In genomic region chr17:1179112-1179634, GRCh38 we compare ENCODE assay signal across 9 cellular contexts. TPM values are rescaled to one million over a fixed set of nuclear protein-coding genes. Genes with fewer than 3 reads are reported as not detected.
DNase-seq lines count a peak whose midpoint lies in the region; ATAC-seq and TF ChIP-seq lines count a peak whose summit lies in the region.
"Had no signal": no experiment of that assay in that cellular context is flagged by ENCODE, and none has a peak within 500 bp of the region (broad histone marks: within the 10 kb centered on the region; RNA-seq: fewer than 3 reads in every experiment).

No MANE protein-coding gene starts in this region.

- TF ChIP-seq POLR2A in breast epithelium (IDR thresholded peaks at IDR 0.05): no peak

- H3K79me1 ChIP-seq in mesenchymal stem cell (replicated peaks; ENCODE audit: low read length, poor library complexity, severe bottlenecking): peaks cover 11% of the 10 kb centered on the region

- TF ChIP-seq CTCF in breast epithelium (IDR thresholded peaks at IDR 0.05): no peak

- peak overlapping the region; percentile 86 for H3K4me2 ChIP-seq in mesenchymal stem cell (ENCODE audit: low read length, poor library complexity, severe bottlenecking)

- H3K14ac ChIP-seq in mesenchymal stem cell (ENCODE audit: low read length in 2 of 2): peak overlapping the region in 1 of 2 experiments; percentile 64

- peak overlapping the region; percentile 83 for H3K9ac ChIP-seq in mesenchymal stem cell (ENCODE audit: low read length)

- H3K27ac ChIP-seq in breast epithelium: peak overlapping the region; percentile 81 to 93
- H3K27ac ChIP-seq in mesenchymal stem cell (ENCODE audit: low read length, poor library complexity, severe bottlenecking): no peak overlapping the region
- no peak overlapping the region for H3K27ac ChIP-seq in urinary bladder (ENCODE audit: low read depth)

- peak; percentile 72 for DNase-seq in Right ventricle myocardium inferior (ENCODE audit: missing footprints)
- DNase-seq in cardiac septum (ENCODE audit: low spot score): no peak
- no peak for DNase-seq in breast epithelium (ENCODE audit: low spot score in 2 of 2)
- DNase-seq in mesenchymal stem cell: no peak
- no peak for DNase-seq in SW480 (ENCODE audit: low spot score)
- DNase-seq in ecto neural progenitor cell (ENCODE audit: low spot score): no peak
- DNase-seq: NCI-H446 treated with DMSO at 0.1 percent for 48 hours had no signal

- H3K23ac ChIP-seq in mesenchymal stem cell (ENCODE audit: low read length in 2 of 2): peak overlapping the region in 1 of 2 experiments; percentile 73

- intact Hi-C loops in Right ventricle myocardium inferior (cut with DNase I): no loop called here
- intact Hi-C loops in cardiac septum (cut with DNase I): no loop called here
- intact Hi-C loops in breast epithelium (cut with DNase I; ENCODE audit: low total_unique reads): no loop called here

- no peaks in the 10 kb centered on the region for H3K9me3 ChIP-seq in breast epithelium
- no peaks in the 10 kb centered on the region for H3K9me3 ChIP-seq in mesenchymal stem cell (ENCODE audit: control insufficient read depth, low read length)

- H3K27me3 ChIP-seq in breast epithelium (no peaks in the 10 kb centered on the region), mesenchymal stem cell (ENCODE audit: control insufficient read depth in 1 of 2, insufficient read depth in 1 of 2, low read length in 2 of 2) (no peaks in the 10 kb centered on the region)

- H2BK5ac ChIP-seq in mesenchymal stem cell (ENCODE audit: low read depth, low read length, poor library complexity, severe bottlenecking): no peak overlapping the region

- H3K4ac ChIP-seq in mesenchymal stem cell (ENCODE audit: low read depth in 1 of 2, low read length in 2 of 2): no peak overlapping the region

- H3K4me1 ChIP-seq in breast epithelium (peaks cover 7 to 14% of the 10 kb centered on the region in 2 donors), mesenchymal stem cell (ENCODE audit: control insufficient read depth, insufficient read depth, low read depth, low read length) (peaks cover 51% of the 10 kb centered on the region), urinary bladder (ENCODE audit: insufficient read depth) (no peaks in the 10 kb centered on the region)

- no peak overlapping the region for H2BK12ac ChIP-seq in mesenchymal stem cell (ENCODE audit: low read length in 2 of 2)

- H2BK120ac ChIP-seq in mesenchymal stem cell (ENCODE audit: low read depth, low read length): peak overlapping the region; percentile 54

- H2BK15ac ChIP-seq in mesenchymal stem cell (ENCODE audit: low read depth, poor library complexity, severe bottlenecking): peak overlapping the region; percentile 12

- H3K36me3 ChIP-seq in breast epithelium (no peaks in the 10 kb centered on the region), mesenchymal stem cell (ENCODE audit: control insufficient read depth in 1 of 2, insufficient read depth in 2 of 2, low read depth in 1 of 2, low read length in 2 of 2) (peaks cover 0 to 8% of the 10 kb centered on the region in 2 experiments), urinary bladder (ENCODE audit: insufficient read depth) (no peaks in the 10 kb centered on the region)

- H4K91ac ChIP-seq in mesenchymal stem cell (ENCODE audit: low read length): peak overlapping the region; percentile 3

- H3K18ac ChIP-seq in mesenchymal stem cell (ENCODE audit: low read depth in 1 of 2, low read length in 2 of 2): peak overlapping the region in 1 of 2 experiments; percentile 72

- no peak overlapping the region for H4K8ac ChIP-seq in mesenchymal stem cell (ENCODE audit: low read length)

- ATAC-seq in Right ventricle myocardium inferior: no peak
- no peak for ATAC-seq in GM21423 (IDR thresholded peaks at IDR 0.05; ENCODE audit: unreplicated experiment)

- no peak overlapping the region for H2AFZ ChIP-seq in mesenchymal stem cell (ENCODE audit: low read depth, low read length)

- 1% methylated on average over 42 of the region's 47 CpGs for WGBS in mesenchymal stem cell
- 1% methylated on average over 47 of the region's 47 CpGs for WGBS in urinary bladder

- H2AK5ac ChIP-seq in mesenchymal stem cell (ENCODE audit: low read length, severe bottlenecking): no peak overlapping the region

- H3K4me3 ChIP-seq in breast epithelium (peak overlapping the region; percentile 72 to 87 (median 85)), mesenchymal stem cell (ENCODE audit: insufficient read depth in 1 of 2, low read depth in 1 of 2, low read length in 2 of 2) (peak overlapping the region; percentile 78 to 79), urinary bladder (ENCODE audit: low read depth, low read length) (peak overlapping the region; percentile 90)

RNA-seq across cellular contexts. Expression of gene ABR, which starts 0.6 kb away (rescaled TPM):
- total RNA-seq in Right ventricle myocardium inferior (147 TPM), cardiac septum (158 TPM), breast epithelium (10 to 100 TPM; 63.5 to 77.0 (median 75.0) TPM), urinary bladder (37.1 TPM)
- polyA plus RNA-seq in mesenchymal stem cell (2013, experiment 1 of 2): 57.4 TPM
- polyA plus RNA-seq in mesenchymal stem cell (2013, experiment 2 of 2): 56.4 TPM
- 53.9 TPM for polyA plus RNA-seq in urinary bladder

Comparison
In these comparisons a context has a peak if more than half of its experiments do, and no peak if none do; other contexts are left out.
1. H3K27ac ChIP-seq: peak in breast epithelium (2 of 2); none in mesenchymal stem cell (single experiment) and urinary bladder (single experiment).
2. Peak in every context shown above with its lines, with median percentiles within 50 percentile points of each other: H3K4me3 ChIP-seq.